25 cellular contexts compared by ENCODE assay signal in genomic region chr2:75612862-75613243, GRCh38. TPM values are rescaled to one million over a fixed set of nuclear protein-coding genes. Genes with fewer than 3 reads are reported as not detected.
"Had no signal": no experiment of that assay in that cellular context is flagged by ENCODE, and none has a peak within 500 bp of the region (broad histone marks: within the 10 kb centered on the region; RNA-seq: fewer than 3 reads in every experiment).

No MANE protein-coding gene starts in this region.

- H3K4me1 ChIP-seq: prostate gland, vagina had no signal

- H3K36me3 ChIP-seq: neutrophil, pancreas, prostate gland, sigmoid colon, thoracic aorta, thyroid gland, tibial nerve, upper lobe of left lung, vagina had no signal

- ATAC-seq: naive thymus-derived CD8-positive, alpha-beta T cell; natural killer cell treated with Interleukin-12 subunit alpha and Interleukin-12 subunit beta and Interleukin-15 and Interleukin-18, amount 100 ng/mL, for 72 hours; pancreas; right cardiac atrium; stimulated activated effector memory CD8-positive, alpha-beta T cell treated with anti-CD3 and anti-CD28 coated beads, Interleukin-12 subunit alpha, Interleukin-12 subunit beta, amount 100 ng/mL, for 72 hours; stimulated activated naive B cell treated with anti-CD40 and anti-IgM and Interleukin-4, amounts not matched to agents 10 μg/mL and 1 μg/mL and 100 μg/mL, for 72 hours had no signal

- H3K9me3 ChIP-seq: neutrophil, pancreas, prostate gland, sigmoid colon, thoracic aorta, thyroid gland, tibial nerve, upper lobe of left lung, vagina had no signal

- H3K27ac ChIP-seq: neutrophil, pancreas, prostate gland, sigmoid colon, thoracic aorta, thyroid gland, tibial nerve, upper lobe of left lung, vagina had no signal

- H3K4me3 ChIP-seq: pancreas, prostate gland, sigmoid colon, thoracic aorta, thyroid gland, tibial nerve, upper lobe of left lung, vagina had no signal

- FAIRE-seq: pancreas, small intestine, urothelium cell line had no signal

- DNase-seq: naive B cell; naive thymus-derived CD8-positive, alpha-beta T cell; nephron progenitor cell; nucleus accumbens; pancreas; right cardiac atrium; sigmoid colon; small intestine; stimulated activated CD4-positive, alpha-beta T cell treated with anti-CD3 and anti-CD28 coated beads, Interleukin-15, amount 100 ng/mL, for 24 hours; stimulated activated CD4-positive, alpha-beta T cell treated with anti-CD3 and anti-CD28 coated beads, Interleukin-2, amount 100 ng/mL, for 24 hours; stimulated activated CD4-positive, alpha-beta T cell treated with anti-CD3 and anti-CD28 coated beads, Interleukin-2, amount 100 ng/mL, for 48 hours; stimulated activated CD4-positive, alpha-beta T cell treated with anti-CD3 and anti-CD28 coated beads, Interleukin-4, amount 100 ng/mL, for 24 hours; stimulated activated naive B cell treated with anti-CD40 and anti-IgM and Interleukin-4, amounts not matched to agents 10 μg/mL and 1 μg/mL and 100 μg/mL, for 72 hours; stimulated activated naive CD4-positive, alpha-beta T cell treated with Interleukin-2 at 50 U/mL for 16 hours; thyroid gland; trophoblast cell; upper lobe of left lung had no signal

- H3K27me3 ChIP-seq: pancreas, thyroid gland, upper lobe of left lung, vagina had no signal

RNA-seq across cellular contexts. Expression of gene EVA1A, which starts 52.1 kb away (rescaled TPM):
- total RNA-seq: naive thymus-derived CD8-positive, alpha-beta T cell; natural killer cell treated with Interleukin-12 subunit alpha and Interleukin-12 subunit beta and Interleukin-15 and Interleukin-18, amount 100 ng/mL, for 72 hours; vagina had no signal
